Comparison of ENCODE assay signal across 1 cellular context in the genomic region with DNA sequence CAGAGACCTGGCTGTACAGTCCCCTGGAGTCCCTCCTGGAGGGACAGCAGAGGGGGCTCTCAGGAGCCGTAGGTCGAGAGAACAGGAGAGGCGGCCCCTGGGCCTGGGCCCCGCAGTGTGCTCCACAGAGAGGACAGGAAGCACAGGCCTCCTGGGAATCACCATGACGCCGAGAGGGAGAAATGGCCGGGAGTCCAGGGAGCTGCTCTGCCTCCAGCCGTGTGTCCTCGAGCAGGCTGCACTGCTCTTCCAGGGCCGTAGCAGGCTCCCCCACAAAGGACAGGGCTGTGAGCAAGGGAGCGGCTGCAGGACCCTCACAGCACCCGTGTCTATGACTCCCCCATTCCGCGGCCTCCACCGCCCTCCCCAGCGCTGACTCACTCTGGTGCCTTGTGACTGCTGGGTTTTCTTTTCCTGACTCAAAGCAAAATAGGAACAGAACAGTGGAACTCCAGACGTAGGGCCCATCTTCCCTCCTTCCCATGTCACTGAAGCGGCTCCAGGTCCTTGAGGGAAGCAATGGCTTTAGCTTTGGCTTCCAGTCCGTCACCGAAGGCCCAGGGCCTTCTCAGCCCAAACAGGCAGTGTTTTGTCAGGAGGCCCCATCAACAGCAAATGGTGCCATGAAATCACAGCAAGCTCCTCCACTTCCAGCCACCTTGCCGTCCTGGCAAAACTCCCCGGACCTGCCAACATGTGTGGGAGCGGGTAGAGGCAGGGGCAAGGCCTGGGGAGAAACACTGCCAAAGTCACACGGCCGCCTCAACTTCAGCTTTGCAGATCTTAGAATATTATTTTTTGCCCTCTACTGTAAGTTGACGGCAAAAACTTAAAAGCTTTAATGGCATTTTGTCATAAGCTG.
TF ChIP-seq lines count a peak whose summit lies in the region.

No MANE protein-coding gene starts in this region.

TF ChIP-seq in H1, 55 proteins besides CTCF, POLR2A, EP300 and RAD21 (continued from another document):
- TF ChIP-seq, protein P1, sequence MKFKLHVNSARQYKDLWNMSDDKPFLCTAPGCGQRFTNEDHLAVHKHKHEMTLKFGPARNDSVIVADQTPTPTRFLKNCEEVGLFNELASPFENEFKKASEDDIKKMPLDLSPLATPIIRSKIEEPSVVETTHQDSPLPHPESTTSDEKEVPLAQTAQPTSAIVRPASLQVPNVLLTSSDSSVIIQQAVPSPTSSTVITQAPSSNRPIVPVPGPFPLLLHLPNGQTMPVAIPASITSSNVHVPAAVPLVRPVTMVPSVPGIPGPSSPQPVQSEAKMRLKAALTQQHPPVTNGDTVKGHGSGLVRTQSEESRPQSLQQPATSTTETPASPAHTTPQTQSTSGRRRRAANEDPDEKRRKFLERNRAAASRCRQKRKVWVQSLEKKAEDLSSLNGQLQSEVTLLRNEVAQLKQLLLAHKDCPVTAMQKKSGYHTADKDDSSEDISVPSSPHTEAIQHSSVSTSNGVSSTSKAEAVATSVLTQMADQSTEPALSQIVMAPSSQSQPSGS (IDR thresholded peaks at IDR 0.05; ENCODE audit: low read length) = no peak
- TF ChIP-seq BCL11A (IDR thresholded peaks at IDR 0.05; ENCODE audit: low read depth in 2 of 2, low read length in 2 of 2) (no peak), KDM1A (IDR thresholded peaks at IDR 0.05; ENCODE audit: borderline replicate concordance, low read length) (no peak), BACH1 (IDR thresholded peaks at IDR 0.05; ENCODE audit: low read length) (no peak), HDAC6 (IDR thresholded peaks at IDR 0.05; ENCODE audit: low read depth, low read length) (no peak)
